ENCODE assay signal across 16 cellular contexts in the genomic region with DNA sequence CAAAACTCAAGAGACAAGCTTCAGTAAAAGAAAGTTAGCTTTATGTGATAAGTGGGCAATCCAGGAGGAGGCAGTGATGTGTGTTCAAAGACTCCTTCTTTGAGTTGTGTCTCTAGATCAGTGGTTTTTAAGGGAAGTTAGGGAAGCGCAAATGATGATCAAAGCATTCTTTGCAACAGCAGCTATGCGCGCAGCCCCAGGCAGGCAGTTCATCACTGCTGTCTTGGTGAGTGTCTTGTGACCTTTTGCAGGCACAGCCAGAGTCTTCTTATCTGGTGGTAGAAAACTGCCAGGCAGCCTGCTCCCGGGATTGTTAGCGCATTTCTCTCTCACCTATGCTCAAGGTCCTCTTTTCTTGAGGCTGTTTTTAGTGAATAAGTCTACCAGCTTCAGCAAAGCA.
"Had no signal": no experiment of that assay in that cellular context is flagged by ENCODE, and none has a peak within 500 bp of the region (broad histone marks: within the 10 kb centered on the region; RNA-seq: fewer than 3 reads in every experiment).

No MANE protein-coding gene starts in this region.

- H3K9me3 ChIP-seq: adrenal gland, body of pancreas, heart left ventricle, lower lobe of right lung, mucosa of descending colon, prostate gland had no signal

- H3K4me1 ChIP-seq: adrenal gland, body of pancreas, foreskin keratinocyte, heart left ventricle, lower lobe of right lung, prostate gland, sigmoid colon had no signal

- H3K27ac ChIP-seq: adrenal gland, body of pancreas, dorsolateral prefrontal cortex, foreskin keratinocyte, heart left ventricle, lower lobe of right lung, prostate gland, sigmoid colon had no signal

- ATAC-seq: body of pancreas; foreskin keratinocyte; lower lobe of right lung; mucosa of descending colon; naive thymus-derived CD8-positive, alpha-beta T cell had no signal

- H3K27me3 ChIP-seq: adrenal gland, body of pancreas, dorsolateral prefrontal cortex, foreskin keratinocyte, sigmoid colon had no signal

- H3K4me3 ChIP-seq: adrenal gland, body of pancreas, dorsolateral prefrontal cortex, heart left ventricle, lower lobe of right lung, mucosa of descending colon, prostate gland, sigmoid colon had no signal

- H3K36me3 ChIP-seq: adrenal gland, heart left ventricle, lower lobe of right lung, prostate gland, sigmoid colon had no signal

- DNase-seq: activated naive CD4-positive, alpha-beta T cell treated with anti-CD3 and anti-CD28 coated beads, Interleukin-2, amount 50 U/mL, for 16 hours; activated T-cell treated with anti-CD3 and anti-CD28 coated beads, Interleukin-2, amount 50 U/mL, for 1 hour; adrenal gland; body of pancreas; foreskin keratinocyte; heart left ventricle; kidney; lower lobe of right lung; mucosa of descending colon; naive thymus-derived CD8-positive, alpha-beta T cell; occipital lobe; sigmoid colon; stimulated activated CD4-positive, alpha-beta T cell treated with anti-CD3 and anti-CD28 coated beads, Interleukin-2, amount 100 ng/mL, for 24 hours; stimulated activated naive CD4-positive, alpha-beta T cell had no signal
